ENCODE assay signal across 9 cellular contexts in the genomic region with DNA sequence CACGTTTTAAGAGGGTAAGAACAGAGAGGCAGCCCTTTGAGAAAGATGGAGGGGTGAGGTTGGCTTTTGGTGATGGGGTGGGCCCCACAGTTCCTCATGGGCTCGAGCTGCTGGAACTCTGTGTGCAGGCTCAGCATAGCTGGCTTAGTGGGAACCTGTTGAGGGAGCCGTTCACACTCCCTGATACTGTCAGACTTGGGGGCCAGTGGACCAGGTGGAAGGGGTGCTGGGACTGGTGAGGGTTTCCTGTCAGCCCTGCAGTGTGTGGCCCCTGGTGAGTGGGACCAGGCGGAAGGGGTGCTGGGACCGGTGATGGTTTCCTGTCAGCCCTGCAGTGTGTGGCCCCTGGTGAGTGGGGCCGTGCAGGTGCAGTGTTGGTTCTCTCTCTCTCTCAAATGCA. TPM values are rescaled to one million over a fixed set of nuclear protein-coding genes. Genes with fewer than 3 reads are reported as not detected.
DNase-seq lines count a peak whose midpoint lies in the region; TF ChIP-seq lines count a peak whose summit lies in the region.
"Had no signal": no experiment of that assay in that cellular context is flagged by ENCODE, and none has a peak within 500 bp of the region (broad histone marks: within the 10 kb centered on the region; RNA-seq: fewer than 3 reads in every experiment).

No MANE protein-coding gene starts in this region.

- H3K9me3 ChIP-seq in breast epithelium (no peaks in the 10 kb centered on the region), mammary epithelial cell (replicated peaks; ENCODE audit: insufficient read depth, low read length) (no peaks in the 10 kb centered on the region), left ventricle myocardium inferior (replicated peaks) (no peaks in the 10 kb centered on the region), thymus (ENCODE audit: control insufficient read depth) (no peaks in the 10 kb centered on the region)
- H3K9me3 ChIP-seq: sigmoid colon had no signal

- H3K4me1 Mint-ChIP-seq in activated T-cell treated with anti-CD3 and anti-CD28 coated beads, Interleukin-2, amount 50 U/mL, for 24 hours (ENCODE audit: low read depth): peaks cover 72% of the 10 kb centered on the region

- no peak overlapping the region for H3K9ac ChIP-seq in mammary epithelial cell (ENCODE audit: insufficient read depth, low read length)

- WGBS in mammary epithelial cell (ENCODE audit: low coverage, missing lambda C conversion rate): 88% methylated on average over 4 of the region's 6 CpGs
- 7% methylated on average over 6 of the region's 6 CpGs for WGBS in thymus

- peak overlapping the region; percentile 71 for H3K27ac Mint-ChIP-seq in activated T-cell treated with anti-CD3 and anti-CD28 coated beads, Interleukin-2, amount 50 U/mL, for 24 hours

- TF ChIP-seq POLR2A in breast epithelium (IDR thresholded peaks at IDR 0.05): no peak

- peaks cover 49% of the 10 kb centered on the region for H3K79me2 ChIP-seq in mammary epithelial cell (ENCODE audit: insufficient read depth, low read length)

- peak overlapping the region; percentile 37 for H3K4me3 Mint-ChIP-seq in activated T-cell treated with anti-CD3 and anti-CD28 coated beads, Interleukin-2, amount 50 U/mL, for 24 hours

- H3K4me1 ChIP-seq in breast epithelium (peaks cover 3 to 23% of the 10 kb centered on the region in 2 donors), mammary epithelial cell (ENCODE audit: insufficient read depth, low read length) (peaks cover 19% of the 10 kb centered on the region), left ventricle myocardium inferior (peaks cover 76% of the 10 kb centered on the region), thymus (ENCODE audit: control insufficient read depth, insufficient read depth, low read length) (peaks cover 58% of the 10 kb centered on the region)

- H3K27ac ChIP-seq in breast epithelium (peak overlapping the region; percentile 27 to 35), mammary epithelial cell (ENCODE audit: insufficient read depth, low read depth, low read length) (no peak overlapping the region), left ventricle myocardium inferior (replicated peaks) (peak overlapping the region; percentile 74), thymus (ENCODE audit: low read depth) (peak overlapping the region; percentile 93)
- H3K27ac ChIP-seq: sigmoid colon had no signal

- in situ Hi-C loops in mammary epithelial cell (cut with MboI; ENCODE audit: low sequenced_read_pairs in 2 of 2): no loop called here

- CTCF ChIA-PET in mammary epithelial cell (lab: Charles Lee; ENCODE audit: low non-redundant PET): no interaction called here

- DNase-seq in breast epithelium (ENCODE audit: low spot score in 2 of 2) (no peak), mammary epithelial cell (no peak), left ventricle myocardium inferior (no peak), NCI-H748 treated with DMSO at 0.1 percent for 48 hours (lab: John Stamatoyannopoulos, UW) (no peak), occipital lobe (lab: John Stamatoyannopoulos, UW) (no peak), DMS114 treated with DMSO at 0.1 percent for 48 hours (lab: John Stamatoyannopoulos, UW; ENCODE audit: unreplicated experiment) (no peak)
- peak; percentile 48 for DNase-seq in activated T-cell treated with anti-CD3 and anti-CD28 coated beads, Interleukin-2, amount 50 U/mL, for 24 hours
- DNase-seq: sigmoid colon had no signal

- H3K36me3 ChIP-seq in breast epithelium: no peaks in the 10 kb centered on the region
- H3K36me3 ChIP-seq in mammary epithelial cell (ENCODE audit: insufficient read depth, low read length): no peaks in the 10 kb centered on the region
- H3K36me3 ChIP-seq in left ventricle myocardium inferior: no peaks in the 10 kb centered on the region
- peaks cover 4% of the 10 kb centered on the region for H3K36me3 ChIP-seq in thymus (ENCODE audit: control insufficient read depth, insufficient read depth)
- H3K36me3 ChIP-seq: sigmoid colon had no signal

- no peak for TF ChIP-seq CTCF in breast epithelium (IDR thresholded peaks at IDR 0.05)
- TF ChIP-seq CTCF in mammary epithelial cell (conservative IDR thresholded peaks at IDR 0.05 in 1 of 2, IDR thresholded peaks at IDR 0.05 in 1 of 2; ENCODE audit: extremely low read depth in 1 of 2, insufficient read depth in 1 of 2, low read depth in 1 of 2, low read length in 2 of 2): no peak
- no peak for TF ChIP-seq CTCF in left ventricle myocardium inferior (IDR thresholded peaks at IDR 0.05; ENCODE audit: borderline replicate concordance)

- H2AFZ ChIP-seq in mammary epithelial cell (ENCODE audit: low read depth, low read length): no peak overlapping the region

- H3K4me2 ChIP-seq in mammary epithelial cell (ENCODE audit: insufficient read depth, low read depth, low read length): no peak overlapping the region

- H3K27me3 ChIP-seq in breast epithelium (no peaks in the 10 kb centered on the region), mammary epithelial cell (ENCODE audit: insufficient read depth, low read length) (no peaks in the 10 kb centered on the region), left ventricle myocardium inferior (ENCODE audit: low read depth) (no peaks in the 10 kb centered on the region), thymus (ENCODE audit: control insufficient read depth, insufficient read depth) (no peaks in the 10 kb centered on the region)
- H3K27me3 ChIP-seq: sigmoid colon had no signal

- dilution Hi-C loops in mammary epithelial cell (cut with HindIII; ENCODE audit: low sequenced_read_pairs): no loop called here

- no peaks in the 10 kb centered on the region for H3K9me3 Mint-ChIP-seq in activated T-cell treated with anti-CD3 and anti-CD28 coated beads, Interleukin-2, amount 50 U/mL, for 24 hours

- H3K36me3 Mint-ChIP-seq in activated T-cell treated with anti-CD3 and anti-CD28 coated beads, Interleukin-2, amount 50 U/mL, for 24 hours (ENCODE audit: low read depth): peaks cover 47% of the 10 kb centered on the region

- BruUV-seq in mammary epithelial cell (replicated peaks; lab: Mats Ljungman, UMichigan): no TSS peak

- H3K4me3 ChIP-seq in breast epithelium: no peak overlapping the region
- no peak overlapping the region for H3K4me3 ChIP-seq in mammary epithelial cell (replicated peaks in 1 of 3; ENCODE audit: insufficient read depth in 1 of 3, low read depth in 2 of 3, low read length in 3 of 3)
- H3K4me3 ChIP-seq in left ventricle myocardium inferior: no peak overlapping the region
- peak overlapping the region; percentile 30 for H3K4me3 ChIP-seq in thymus (ENCODE audit: low read length)
- H3K4me3 ChIP-seq: sigmoid colon had no signal

- H4K20me1 ChIP-seq in mammary epithelial cell (ENCODE audit: insufficient read depth, low read length): no peaks in the 10 kb centered on the region

- no peaks in the 10 kb centered on the region for H3K27me3 Mint-ChIP-seq in activated T-cell treated with anti-CD3 and anti-CD28 coated beads, Interleukin-2, amount 50 U/mL, for 24 hours

- intact Hi-C loops in breast epithelium (cut with DNase I; ENCODE audit: low total_unique reads) (loop anchor here (1.0 kb wide), 1 partner anchor 42 kb away; no protein-coding TSS in a partner anchor), mammary epithelial cell (cut with micrococcal nuclease) (no loop called here), left ventricle myocardium inferior (cut with micrococcal nuclease) (no loop called here)

RNA-seq across cellular contexts. Expression of gene ZNF750, which starts 45.1 kb away (rescaled TPM):
- 1 to 10 TPM in 2 of 3 donors, not detected in 1; 5.6 to 7.8 TPM for total RNA-seq in breast epithelium
- total RNA-seq in mammary epithelial cell: 1 to 10 TPM in 1 of 2 donors, under 1 TPM in 1; 0.33 to 1.1 TPM
- polyA plus RNA-seq in mammary epithelial cell: 0.23 TPM
- 3.4 TPM for polyA minus RNA-seq in mammary epithelial cell
- total RNA-seq in left ventricle myocardium inferior: not detected
- 4.1 TPM for polyA plus RNA-seq in thymus
- total RNA-seq in occipital lobe: not detected
- total RNA-seq: sigmoid colon had no signal
